1 cellular context compared by ENCODE assay signal in the genomic region with DNA sequence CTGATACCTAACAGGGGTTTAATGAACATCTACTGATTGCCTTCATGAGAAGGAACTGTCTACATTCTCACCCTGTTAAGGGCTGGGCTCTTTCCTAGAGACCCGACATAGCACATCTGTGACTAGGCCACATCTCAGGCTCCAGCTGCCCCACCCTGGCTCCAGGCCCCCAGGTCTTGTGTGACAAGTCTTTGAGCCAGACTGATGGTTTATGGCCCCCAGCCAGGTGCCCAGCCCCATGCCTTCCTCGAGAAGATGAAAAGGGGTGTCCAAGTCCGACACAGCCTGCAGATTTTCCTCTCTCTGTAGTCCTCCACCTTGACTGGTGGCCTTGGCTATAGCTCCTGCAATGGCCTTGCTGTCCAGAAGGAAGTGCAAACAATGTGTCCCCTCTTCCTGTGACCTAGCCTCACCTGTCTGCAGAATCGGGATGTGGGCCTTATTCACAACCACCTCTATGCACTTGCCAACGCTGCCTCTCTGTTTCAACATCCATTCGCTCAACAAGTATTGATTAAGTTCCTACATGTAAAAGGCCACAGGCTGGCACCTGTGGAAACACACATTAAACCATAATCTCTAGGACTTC.
TF ChIP-seq lines count a peak whose summit lies in the region.

No MANE protein-coding gene starts in this region.

TF ChIP-seq in HepG2, 621 proteins besides CTCF, POLR2A, EP300 and RAD21 (continued from another document):
- TF ChIP-seq, protein P1, sequence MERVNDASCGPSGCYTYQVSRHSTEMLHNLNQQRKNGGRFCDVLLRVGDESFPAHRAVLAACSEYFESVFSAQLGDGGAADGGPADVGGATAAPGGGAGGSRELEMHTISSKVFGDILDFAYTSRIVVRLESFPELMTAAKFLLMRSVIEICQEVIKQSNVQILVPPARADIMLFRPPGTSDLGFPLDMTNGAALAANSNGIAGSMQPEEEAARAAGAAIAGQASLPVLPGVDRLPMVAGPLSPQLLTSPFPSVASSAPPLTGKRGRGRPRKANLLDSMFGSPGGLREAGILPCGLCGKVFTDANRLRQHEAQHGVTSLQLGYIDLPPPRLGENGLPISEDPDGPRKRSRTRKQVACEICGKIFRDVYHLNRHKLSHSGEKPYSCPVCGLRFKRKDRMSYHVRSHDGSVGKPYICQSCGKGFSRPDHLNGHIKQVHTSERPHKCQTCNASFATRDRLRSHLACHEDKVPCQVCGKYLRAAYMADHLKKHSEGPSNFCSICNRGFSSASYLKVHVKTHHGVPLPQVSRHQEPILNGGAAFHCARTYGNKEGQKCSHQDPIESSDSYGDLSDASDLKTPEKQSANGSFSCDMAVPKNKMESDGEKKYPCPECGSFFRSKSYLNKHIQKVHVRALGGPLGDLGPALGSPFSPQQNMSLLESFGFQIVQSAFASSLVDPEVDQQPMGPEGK (CRISPR knock-in tag; IDR thresholded peaks at IDR 0.05), result no peak
- TF ChIP-seq ZNF547 (CRISPR knock-in tag; IDR thresholded peaks at IDR 0.05) (no peak), AHR (CRISPR knock-in tag; IDR thresholded peaks at IDR 0.05) (no peak), ZFX (CRISPR knock-in tag; IDR thresholded peaks at IDR 0.05; ENCODE audit: low read depth) (peak; percentile 20), ZNF446 (CRISPR knock-in tag; IDR thresholded peaks at IDR 0.05) (no peak), ZFY (CRISPR knock-in tag; IDR thresholded peaks at IDR 0.05) (peak; percentile 33; the same call in 1 of the 2 replicates), MED1 (CRISPR knock-in tag; IDR thresholded peaks at IDR 0.05) (peak; percentile 13; the same call in 1 of the 2 replicates), ZNF138 (CRISPR knock-in tag; IDR thresholded peaks at IDR 0.05; ENCODE audit: low read depth) (no peak), ZNF205 (CRISPR knock-in tag; IDR thresholded peaks at IDR 0.05) (no peak), POLR2G (IDR thresholded peaks at IDR 0.05; ENCODE audit: low read depth, low read length) (no peak), RARA (CRISPR knock-in tag; IDR thresholded peaks at IDR 0.05) (peak; percentile 58), ZNF75D (CRISPR knock-in tag; IDR thresholded peaks at IDR 0.05; ENCODE audit: borderline replicate concordance) (no peak), ONECUT2 (CRISPR knock-in tag; IDR thresholded peaks at IDR 0.05) (peak; percentile 51; the same call in 1 of the 2 replicates), TARDBP (CRISPR knock-in tag; IDR thresholded peaks at IDR 0.05) (peak; percentile 21; the same call in 1 of the 2 replicates), ZMYM4 (CRISPR knock-in tag; IDR thresholded peaks at IDR 0.05) (0 out of 2 replicates have a peak, but pooled peaks have one; percentile 11), KDM1A (CRISPR knock-in tag; IDR thresholded peaks at IDR 0.05) (no peak), TSC22D2 (CRISPR knock-in tag; IDR thresholded peaks at IDR 0.05; ENCODE audit: borderline replicate concordance) (no peak), SMARCC2 (IDR thresholded peaks at IDR 0.05) (no peak), TBX2 (CRISPR knock-in tag; IDR thresholded peaks at IDR 0.05; ENCODE audit: borderline replicate concordance) (peak; percentile 51; the same call in 1 of the 2 replicates)
- TF ChIP-seq, protein P2, sequence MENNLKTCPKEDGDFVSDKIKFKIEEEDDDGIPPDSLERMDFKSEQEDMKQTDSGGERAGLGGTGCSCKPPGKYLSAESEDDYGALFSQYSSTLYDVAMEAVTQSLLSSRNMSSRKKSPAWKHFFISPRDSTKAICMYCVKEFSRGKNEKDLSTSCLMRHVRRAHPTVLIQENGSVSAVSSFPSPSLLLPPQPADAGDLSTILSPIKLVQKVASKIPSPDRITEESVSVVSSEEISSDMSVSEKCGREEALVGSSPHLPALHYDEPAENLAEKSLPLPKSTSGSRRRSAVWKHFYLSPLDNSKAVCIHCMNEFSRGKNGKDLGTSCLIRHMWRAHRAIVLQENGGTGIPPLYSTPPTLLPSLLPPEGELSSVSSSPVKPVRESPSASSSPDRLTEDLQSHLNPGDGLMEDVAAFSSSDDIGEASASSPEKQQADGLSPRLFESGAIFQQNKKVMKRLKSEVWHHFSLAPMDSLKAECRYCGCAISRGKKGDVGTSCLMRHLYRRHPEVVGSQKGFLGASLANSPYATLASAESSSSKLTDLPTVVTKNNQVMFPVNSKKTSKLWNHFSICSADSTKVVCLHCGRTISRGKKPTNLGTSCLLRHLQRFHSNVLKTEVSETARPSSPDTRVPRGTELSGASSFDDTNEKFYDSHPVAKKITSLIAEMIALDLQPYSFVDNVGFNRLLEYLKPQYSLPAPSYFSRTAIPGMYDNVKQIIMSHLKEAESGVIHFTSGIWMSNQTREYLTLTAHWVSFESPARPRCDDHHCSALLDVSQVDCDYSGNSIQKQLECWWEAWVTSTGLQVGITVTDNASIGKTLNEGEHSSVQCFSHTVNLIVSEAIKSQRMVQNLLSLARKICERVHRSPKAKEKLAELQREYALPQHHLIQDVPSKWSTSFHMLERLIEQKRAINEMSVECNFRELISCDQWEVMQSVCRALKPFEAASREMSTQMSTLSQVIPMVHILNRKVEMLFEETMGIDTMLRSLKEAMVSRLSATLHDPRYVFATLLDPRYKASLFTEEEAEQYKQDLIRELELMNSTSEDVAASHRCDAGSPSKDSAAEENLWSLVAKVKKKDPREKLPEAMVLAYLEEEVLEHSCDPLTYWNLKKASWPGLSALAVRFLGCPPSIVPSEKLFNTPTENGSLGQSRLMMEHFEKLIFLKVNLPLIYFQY (CRISPR knock-in tag; IDR thresholded peaks at IDR 0.05; ENCODE audit: borderline replicate concordance), result no peak
- TF ChIP-seq, protein P3, sequence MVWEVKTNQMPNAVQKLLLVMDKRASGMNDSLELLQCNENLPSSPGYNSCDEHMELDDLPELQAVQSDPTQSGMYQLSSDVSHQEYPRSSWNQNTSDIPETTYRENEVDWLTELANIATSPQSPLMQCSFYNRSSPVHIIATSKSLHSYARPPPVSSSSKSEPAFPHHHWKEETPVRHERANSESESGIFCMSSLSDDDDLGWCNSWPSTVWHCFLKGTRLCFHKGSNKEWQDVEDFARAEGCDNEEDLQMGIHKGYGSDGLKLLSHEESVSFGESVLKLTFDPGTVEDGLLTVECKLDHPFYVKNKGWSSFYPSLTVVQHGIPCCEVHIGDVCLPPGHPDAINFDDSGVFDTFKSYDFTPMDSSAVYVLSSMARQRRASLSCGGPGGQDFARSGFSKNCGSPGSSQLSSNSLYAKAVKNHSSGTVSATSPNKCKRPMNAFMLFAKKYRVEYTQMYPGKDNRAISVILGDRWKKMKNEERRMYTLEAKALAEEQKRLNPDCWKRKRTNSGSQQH (CRISPR knock-in tag; IDR thresholded peaks at IDR 0.05; ENCODE audit: low read depth), result 0 out of 2 replicates have a peak, but pooled peaks have one; percentile 37
- TF ChIP-seq, protein P4, sequence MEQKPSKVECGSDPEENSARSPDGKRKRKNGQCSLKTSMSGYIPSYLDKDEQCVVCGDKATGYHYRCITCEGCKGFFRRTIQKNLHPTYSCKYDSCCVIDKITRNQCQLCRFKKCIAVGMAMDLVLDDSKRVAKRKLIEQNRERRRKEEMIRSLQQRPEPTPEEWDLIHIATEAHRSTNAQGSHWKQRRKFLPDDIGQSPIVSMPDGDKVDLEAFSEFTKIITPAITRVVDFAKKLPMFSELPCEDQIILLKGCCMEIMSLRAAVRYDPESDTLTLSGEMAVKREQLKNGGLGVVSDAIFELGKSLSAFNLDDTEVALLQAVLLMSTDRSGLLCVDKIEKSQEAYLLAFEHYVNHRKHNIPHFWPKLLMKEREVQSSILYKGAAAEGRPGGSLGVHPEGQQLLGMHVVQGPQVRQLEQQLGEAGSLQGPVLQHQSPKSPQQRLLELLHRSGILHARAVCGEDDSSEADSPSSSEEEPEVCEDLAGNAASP (CRISPR knock-in tag; IDR thresholded peaks at IDR 0.05; ENCODE audit: borderline replicate concordance), result peak; percentile 64; the same call in 1 of the 2 replicates
- TF ChIP-seq, protein P5, sequence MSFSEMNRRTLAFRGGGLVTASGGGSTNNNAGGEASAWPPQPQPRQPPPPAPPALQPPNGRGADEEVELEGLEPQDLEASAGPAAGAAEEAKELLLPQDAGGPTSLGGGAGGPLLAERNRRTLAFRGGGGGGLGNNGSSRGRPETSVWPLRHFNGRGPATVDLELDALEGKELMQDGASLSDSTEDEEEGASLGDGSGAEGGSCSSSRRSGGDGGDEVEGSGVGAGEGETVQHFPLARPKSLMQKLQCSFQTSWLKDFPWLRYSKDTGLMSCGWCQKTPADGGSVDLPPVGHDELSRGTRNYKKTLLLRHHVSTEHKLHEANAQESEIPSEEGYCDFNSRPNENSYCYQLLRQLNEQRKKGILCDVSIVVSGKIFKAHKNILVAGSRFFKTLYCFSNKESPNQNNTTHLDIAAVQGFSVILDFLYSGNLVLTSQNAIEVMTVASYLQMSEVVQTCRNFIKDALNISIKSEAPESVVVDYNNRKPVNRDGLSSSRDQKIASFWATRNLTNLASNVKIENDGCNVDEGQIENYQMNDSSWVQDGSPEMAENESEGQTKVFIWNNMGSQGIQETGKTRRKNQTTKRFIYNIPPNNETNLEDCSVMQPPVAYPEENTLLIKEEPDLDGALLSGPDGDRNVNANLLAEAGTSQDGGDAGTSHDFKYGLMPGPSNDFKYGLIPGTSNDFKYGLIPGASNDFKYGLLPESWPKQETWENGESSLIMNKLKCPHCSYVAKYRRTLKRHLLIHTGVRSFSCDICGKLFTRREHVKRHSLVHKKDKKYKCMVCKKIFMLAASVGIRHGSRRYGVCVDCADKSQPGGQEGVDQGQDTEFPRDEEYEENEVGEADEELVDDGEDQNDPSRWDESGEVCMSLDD (CRISPR knock-in tag; IDR thresholded peaks at IDR 0.05; ENCODE audit: borderline replicate concordance), result no peak
